Comparison of ENCODE assay signal across 19 cellular contexts in genomic region chr3:129432671-129433070, GRCh38. TPM values are rescaled to one million over a fixed set of nuclear protein-coding genes. Genes with fewer than 3 reads are reported as not detected.
DNase-seq lines count a peak whose midpoint lies in the region; ATAC-seq lines count a peak whose summit lies in the region.
"Had no signal": no experiment of that assay in that cellular context is flagged by ENCODE, and none has a peak within 500 bp of the region (broad histone marks: within the 10 kb centered on the region; RNA-seq: fewer than 3 reads in every experiment).

No MANE protein-coding gene starts in this region.

- peaks cover 67% of the 10 kb centered on the region for H3K4me1 Mint-ChIP-seq in activated T-cell treated with anti-CD3 and anti-CD28 coated beads, Interleukin-2, amount 50 U/mL, for 24 hours (ENCODE audit: low read depth)
- peaks cover 50% of the 10 kb centered on the region for H3K4me1 Mint-ChIP-seq in memory B cell

- H3K9me3 Mint-ChIP-seq in activated T-cell treated with anti-CD3 and anti-CD28 coated beads, Interleukin-2, amount 50 U/mL, for 24 hours = no peaks in the 10 kb centered on the region
- H3K9me3 Mint-ChIP-seq in memory B cell = no peaks in the 10 kb centered on the region
- H3K9me3 Mint-ChIP-seq: CD8-positive, alpha-beta T cell had no signal

- ATAC-seq in memory B cell (ENCODE audit: low read depth) (no peak), HG03565 (IDR thresholded peaks at IDR 0.05; ENCODE audit: unreplicated experiment) (no peak), left lobe of liver (no peak)
- ATAC-seq: CD8-positive, alpha-beta T cell; K562; Panc1 had no signal

- H3K4me3 Mint-ChIP-seq in activated T-cell treated with anti-CD3 and anti-CD28 coated beads, Interleukin-2, amount 50 U/mL, for 24 hours = no peak overlapping the region
- no peak overlapping the region for H3K4me3 Mint-ChIP-seq in memory B cell
- H3K4me3 Mint-ChIP-seq: CD8-positive, alpha-beta T cell had no signal

- H3K36me3 Mint-ChIP-seq in activated T-cell treated with anti-CD3 and anti-CD28 coated beads, Interleukin-2, amount 50 U/mL, for 24 hours (ENCODE audit: low read depth) = peaks cover 90% of the 10 kb centered on the region
- H3K36me3 Mint-ChIP-seq in memory B cell = peaks cover 37% of the 10 kb centered on the region

- peak overlapping the region; percentile 44 for H3K27ac Mint-ChIP-seq in activated T-cell treated with anti-CD3 and anti-CD28 coated beads, Interleukin-2, amount 50 U/mL, for 24 hours
- H3K27ac Mint-ChIP-seq in memory B cell = peak overlapping the region; percentile 38
- H3K27ac Mint-ChIP-seq: CD8-positive, alpha-beta T cell had no signal

- no peaks in the 10 kb centered on the region for H3K27me3 Mint-ChIP-seq in activated T-cell treated with anti-CD3 and anti-CD28 coated beads, Interleukin-2, amount 50 U/mL, for 24 hours
- no peaks in the 10 kb centered on the region for H3K27me3 Mint-ChIP-seq in memory B cell

- no peak for DNase-seq in activated T-cell treated with anti-CD3 and anti-CD28 coated beads, Interleukin-2, amount 50 U/mL, for 24 hours
- DNase-seq in activated T-cell treated with anti-CD3 and anti-CD28 coated beads for 4 hours = no peak
- DNase-seq in HK-2 (ENCODE audit: unreplicated experiment) = peak; percentile 24
- DNase-seq in RPMI7951 (ENCODE audit: low read depth) = peak; percentile 68
- DNase-seq in memory B cell (ENCODE audit: low spot score in 2 of 2) = no peak
- DNase-seq in DMS153 treated with DMSO at 0.1 percent for 48 hours (lab: John Stamatoyannopoulos, UW; ENCODE audit: unreplicated experiment) = no peak
- DNase-seq in left lobe of liver (ENCODE audit: low spot score) = no peak
- DNase-seq: C1 segment of cervical spinal cord; Caco-2; CD8-positive, alpha-beta T cell; DND-41; MG63; NCI-H2029; NCI-H69; SIG-M5 had no signal

RNA-seq across cellular contexts. Expression of gene EFCAB12, which starts 4.2 kb away (rescaled TPM):
- total RNA-seq in RPMI7951 (2014; rRNA removed; shearing (Covaris generic)) = 0.20 TPM in 1 of 2 replicates, not detected in the other
- total RNA-seq in left lobe of liver = 0.40 TPM
- total RNA-seq: NCI-H460 had no signal

RNA-seq across cellular contexts. Expression of gene MBD4, which starts 7.1 kb away (rescaled TPM):
- 26.4 and 37.5 TPM in 2 replicates for total RNA-seq in RPMI7951 (2014; rRNA removed; shearing (Covaris generic))
- 16.5 TPM for total RNA-seq in left lobe of liver

RNA-seq across cellular contexts. Expression of gene IFT122, which starts 7.4 kb away (rescaled TPM):
- 17.9 and 20.5 TPM in 2 replicates for total RNA-seq in RPMI7951 (2014; rRNA removed; shearing (Covaris generic))
- total RNA-seq in left lobe of liver = 11.0 TPM

Comparison
In these comparisons a context has a peak if more than half of its experiments do, and no peak if none do; other contexts are left out.
1. DNase-seq: peak in HK-2 (single experiment) and RPMI7951 (single experiment); none in activated T-cell treated with anti-CD3 and anti-CD28 coated beads, Interleukin-2, amount 50 U/mL, for 24 hours (single experiment), activated T-cell treated with anti-CD3 and anti-CD28 coated beads for 4 hours (single experiment), memory B cell (0 of 2), DMS153 treated with DMSO at 0.1 percent for 48 hours (single experiment) and left lobe of liver (single experiment).